In genomic region chr6:24340998-24341934, GRCh38 we compare ENCODE assay signal across 1 cellular context.
TF ChIP-seq lines count a peak whose summit lies in the region.

No MANE protein-coding gene starts in this region.

TF ChIP-seq in HepG2, 621 proteins besides CTCF, POLR2A, EP300 and RAD21 (continued from another document and continues in another):
- TF ChIP-seq IKZF1 (IDR thresholded peaks at IDR 0.05), result no peak
- TF ChIP-seq ZBTB7B (CRISPR knock-in tag; IDR thresholded peaks at IDR 0.05), result peak; percentile 96
- no peak for TF ChIP-seq ZNF772 (CRISPR knock-in tag; IDR thresholded peaks at IDR 0.05)
- TF ChIP-seq CREB1 (IDR thresholded peaks at IDR 0.05), result 0 out of 2 replicates have a peak, but pooled peaks have one; percentile 3
- peak; percentile 82 for TF ChIP-seq CREB1 (CRISPR knock-in tag; IDR thresholded peaks at IDR 0.05)
- TF ChIP-seq KMT2A (CRISPR knock-in tag; IDR thresholded peaks at IDR 0.05), result peak; percentile 56; the same call in 1 of the 2 replicates
- TF ChIP-seq ELF3 (CRISPR knock-in tag; IDR thresholded peaks at IDR 0.05), result peak; percentile 93
- TF ChIP-seq EED (CRISPR knock-in tag; IDR thresholded peaks at IDR 0.05), result no peak
- TF ChIP-seq ZNF598 (CRISPR knock-in tag; IDR thresholded peaks at IDR 0.05; ENCODE audit: borderline replicate concordance), result no peak
- TF ChIP-seq RFXANK (CRISPR knock-in tag; IDR thresholded peaks at IDR 0.05), result no peak
- TF ChIP-seq ZNF414 (CRISPR knock-in tag; IDR thresholded peaks at IDR 0.05), result peak; percentile 74
- TF ChIP-seq HMG20A (CRISPR knock-in tag; IDR thresholded peaks at IDR 0.05; ENCODE audit: borderline replicate concordance), result peak; percentile 100
- TF ChIP-seq DPF2 (CRISPR knock-in tag; IDR thresholded peaks at IDR 0.05; ENCODE audit: borderline replicate concordance, low read depth), result peak; percentile 74; the same call in 1 of the 2 replicates
- peak; percentile 90 for TF ChIP-seq HHEX (CRISPR knock-in tag; IDR thresholded peaks at IDR 0.05)
- peak; percentile 62; the same call in 1 of the 2 replicates for TF ChIP-seq BRF2 (CRISPR knock-in tag; IDR thresholded peaks at IDR 0.05)
- no peak for TF ChIP-seq CC2D1A (CRISPR knock-in tag; IDR thresholded peaks at IDR 0.05)
- no peak for TF ChIP-seq SNRNP70 (IDR thresholded peaks at IDR 0.05; ENCODE audit: low read depth, low read length)
- TF ChIP-seq FOXK1 (CRISPR knock-in tag; IDR thresholded peaks at IDR 0.05; ENCODE audit: borderline replicate concordance, low read depth), result peak; percentile 93
- no peak for TF ChIP-seq E2F5 (CRISPR knock-in tag; conservative IDR thresholded peaks at IDR 0.05)
- TF ChIP-seq SSRP1 (CRISPR knock-in tag; IDR thresholded peaks at IDR 0.05), result no peak
- peak; percentile 66; the same call in 1 of the 2 replicates for TF ChIP-seq ZNF878 (CRISPR knock-in tag; IDR thresholded peaks at IDR 0.05)
- no peak for TF ChIP-seq PLRG1 (conservative IDR thresholded peaks at IDR 0.05)
- no peak for TF ChIP-seq ZNF251 (CRISPR knock-in tag; IDR thresholded peaks at IDR 0.05)
- no peak for TF ChIP-seq PTBP1 (IDR thresholded peaks at IDR 0.05; ENCODE audit: low read depth, low read length, poor library complexity, severe bottlenecking)
- TF ChIP-seq ZXDC (CRISPR knock-in tag; IDR thresholded peaks at IDR 0.05), result no peak
- TF ChIP-seq ZNF207 (IDR thresholded peaks at IDR 0.05; ENCODE audit: borderline replicate concordance), result no peak
- no peak for TF ChIP-seq POLR2AphosphoS2 (IDR thresholded peaks at IDR 0.05; ENCODE audit: low read depth, low read length)
- peak; percentile 99 for TF ChIP-seq ZNF362 (CRISPR knock-in tag; IDR thresholded peaks at IDR 0.05; ENCODE audit: borderline replicate concordance)
- TF ChIP-seq PHB2 (IDR thresholded peaks at IDR 0.05; ENCODE audit: partially characterized antibody), result no peak
- TF ChIP-seq SP1 (IDR thresholded peaks at IDR 0.05), result no peak
- no peak; the same call in 1 of the 2 replicates for TF ChIP-seq SP1 (CRISPR knock-in tag; IDR thresholded peaks at IDR 0.05)
- TF ChIP-seq HNRNPH1 (optimal IDR thresholded peaks at IDR 0.05; ENCODE audit: low read depth, low read length), result no peak
- TF ChIP-seq ZGPAT (CRISPR knock-in tag; IDR thresholded peaks at IDR 0.05), result peak; percentile 98
- TF ChIP-seq PHF8 (CRISPR knock-in tag; IDR thresholded peaks at IDR 0.05), result peak; percentile 37; the same call in 1 of the 2 replicates
- TF ChIP-seq KAT2B (IDR thresholded peaks at IDR 0.05; ENCODE audit: borderline replicate concordance, low read depth, low read length), result no peak
- TF ChIP-seq SNAPC2 (CRISPR knock-in tag; IDR thresholded peaks at IDR 0.05), result no peak
- TF ChIP-seq NFKB2 (CRISPR knock-in tag; IDR thresholded peaks at IDR 0.05; ENCODE audit: borderline replicate concordance), result no peak
- no peak for TF ChIP-seq ATAD3A (CRISPR knock-in tag; IDR thresholded peaks at IDR 0.05)
- peak; percentile 15; the same call in 1 of the 2 replicates for TF ChIP-seq ZBTB33 (CRISPR knock-in tag; IDR thresholded peaks at IDR 0.05)
- TF ChIP-seq ZNF253 (CRISPR knock-in tag; IDR thresholded peaks at IDR 0.05; ENCODE audit: borderline replicate concordance), result no peak
- no peak for TF ChIP-seq ZBTB1 (CRISPR knock-in tag; IDR thresholded peaks at IDR 0.05; ENCODE audit: borderline replicate concordance)
- no peak for TF ChIP-seq ZNF17 (CRISPR knock-in tag; IDR thresholded peaks at IDR 0.05)
- no peak for TF ChIP-seq ZNF446 (CRISPR knock-in tag; IDR thresholded peaks at IDR 0.05)
- no peak for TF ChIP-seq ZZZ3 (CRISPR knock-in tag; IDR thresholded peaks at IDR 0.05; ENCODE audit: borderline replicate concordance)
- no peak for TF ChIP-seq ZNF724P (CRISPR knock-in tag; IDR thresholded peaks at IDR 0.05; ENCODE audit: borderline replicate concordance)
- TF ChIP-seq MLX (CRISPR knock-in tag; IDR thresholded peaks at IDR 0.05), result peak; percentile 83
- TF ChIP-seq CREB3 (CRISPR knock-in tag; IDR thresholded peaks at IDR 0.05), result no peak
- peak; percentile 65; the same call in 1 of the 2 replicates for TF ChIP-seq ATF3 (CRISPR knock-in tag; IDR thresholded peaks at IDR 0.05)
- peak; percentile 32 for TF ChIP-seq STAG1 (CRISPR knock-in tag; IDR thresholded peaks at IDR 0.05)
- peak; percentile 96 for TF ChIP-seq SOX5 (CRISPR knock-in tag; IDR thresholded peaks at IDR 0.05; ENCODE audit: borderline replicate concordance)
- peak; percentile 91; the same call in 1 of the 2 replicates for TF ChIP-seq HDAC1 (CRISPR knock-in tag; IDR thresholded peaks at IDR 0.05)
- TF ChIP-seq EEA1 (CRISPR knock-in tag; IDR thresholded peaks at IDR 0.05; ENCODE audit: borderline replicate concordance), result no peak
- peak; percentile 69 for TF ChIP-seq ZNF770 (CRISPR knock-in tag; IDR thresholded peaks at IDR 0.05)
- TF ChIP-seq ZBTB14 (CRISPR knock-in tag; IDR thresholded peaks at IDR 0.05), result no peak
- TF ChIP-seq ZNF569 (CRISPR knock-in tag; IDR thresholded peaks at IDR 0.05; ENCODE audit: borderline replicate concordance), result no peak
- TF ChIP-seq CBX1 (IDR thresholded peaks at IDR 0.05; ENCODE audit: low read depth), result peak; percentile 67
